12 cellular contexts compared by ENCODE assay signal in genomic region chr6:109062756-109063352, GRCh38.
"Had no signal": no experiment of that assay in that cellular context is flagged by ENCODE, and none has a peak within 500 bp of the region (broad histone marks: within the 10 kb centered on the region; RNA-seq: fewer than 3 reads in every experiment).

No MANE protein-coding gene starts in this region.

- DNase-seq: activated CD4-positive, alpha-beta T cell treated with anti-CD3 and anti-CD28 coated beads, Interleukin-2, amount 50 U/mL, for 1 hour; activated CD8-positive, alpha-beta memory T cell treated with anti-CD3 and anti-CD28 coated beads, Interleukin-2, amount 10 ng/mL, durations not matched to agents 7 days and 5 days; activated gamma-delta T cell treated with Interleukin-2 at 50 U/mL for 16 hours; activated T-cell treated with anti-CD3 and anti-CD28 coated beads, Interleukin-2, amount 50 U/mL, for 48 hours; central memory CD4-positive, alpha-beta T cell; effector memory CD4-positive, alpha-beta T cell; posterior cingulate gyrus; right cardiac atrium had no signal

- H3K27me3 ChIP-seq: tibial nerve had no signal

- H3K36me3 Mint-ChIP-seq: activated CD8-positive, alpha-beta memory T cell treated with anti-CD3 and anti-CD28 coated beads, Interleukin-2, amount 10 ng/mL, durations not matched to agents 7 days and 5 days; memory B cell had no signal

- H3K9me3 Mint-ChIP-seq: memory B cell; T-helper 2 cell treated with Interferon-gamma antibody and Interleukin-4, amounts not matched to agents 5 μg/mL and 100 μg/mL, for 36 hours had no signal

- H3K9me3 ChIP-seq: tibial nerve had no signal

- H3K36me3 ChIP-seq: tibial nerve had no signal

- ATAC-seq: activated CD8-positive, alpha-beta memory T cell treated with anti-CD3 and anti-CD28 coated beads, Interleukin-2, amount 10 ng/mL, durations not matched to agents 7 days and 5 days had no signal

- H3K27ac ChIP-seq: tibial nerve had no signal

- H3K27ac Mint-ChIP-seq: activated CD8-positive, alpha-beta memory T cell treated with anti-CD3 and anti-CD28 coated beads, Interleukin-2, amount 10 ng/mL, durations not matched to agents 7 days and 5 days; T-helper 2 cell treated with Interferon-gamma antibody and Interleukin-4, amounts not matched to agents 5 μg/mL and 100 μg/mL, for 36 hours had no signal

- H3K27me3 Mint-ChIP-seq: activated CD8-positive, alpha-beta memory T cell treated with anti-CD3 and anti-CD28 coated beads, Interleukin-2, amount 10 ng/mL, durations not matched to agents 7 days and 5 days; memory B cell had no signal

- H3K4me3 ChIP-seq: smooth muscle cell, tibial nerve had no signal

- H3K4me3 Mint-ChIP-seq: activated CD8-positive, alpha-beta memory T cell treated with anti-CD3 and anti-CD28 coated beads, Interleukin-2, amount 10 ng/mL, durations not matched to agents 7 days and 5 days; memory B cell; T-helper 2 cell treated with Interferon-gamma antibody and Interleukin-4, amounts not matched to agents 5 μg/mL and 100 μg/mL, for 36 hours had no signal
